Comparison of ENCODE assay signal across 19 cellular contexts in genomic region chr19:20472854-20473253, GRCh38.
"Had no signal": no experiment of that assay in that cellular context is flagged by ENCODE, and none has a peak within 500 bp of the region (broad histone marks: within the 10 kb centered on the region; RNA-seq: fewer than 3 reads in every experiment).

No MANE protein-coding gene starts in this region.

- H3K27ac ChIP-seq: ascending aorta, colonic mucosa, left lung, sigmoid colon, spleen, thoracic aorta had no signal

- H3K4me3 ChIP-seq: ascending aorta, colonic mucosa, left lung, sigmoid colon, spleen, thoracic aorta had no signal

- H3K36me3 ChIP-seq: ascending aorta, colonic mucosa, left lung, sigmoid colon, spleen, thoracic aorta had no signal

- H3K27me3 ChIP-seq: ascending aorta, colonic mucosa, left lung, sigmoid colon, spleen had no signal

- ATAC-seq: left lung; stimulated activated memory B cell treated with anti-CD40 and anti-IgM and Interleukin-4, amounts not matched to agents 10 μg/mL and 1 μg/mL and 100 μg/mL, for 72 hours had no signal

- DNase-seq: activated CD4-positive, alpha-beta T cell treated with anti-CD3 and anti-CD28 coated beads, Interleukin-2, amount 50 U/mL, for 1 hour; activated CD4-positive, CD25-positive, alpha-beta regulatory T cell treated with anti-CD3 and anti-CD28 coated beads, Interleukin-2, amount 50 U/mL, for 72 hours; activated CD8-positive, alpha-beta memory T cell treated with anti-CD3 and anti-CD28 coated beads for 24 hours; activated CD8-positive, alpha-beta memory T cell treated with anti-CD3 and anti-CD28 coated beads, Interleukin-2, amount 50 U/mL, for 48 hours; activated effector memory CD4-positive, alpha-beta T cell treated with anti-CD3 and anti-CD28 coated beads, Interleukin-2, amount 50 U/mL, for 16 hours; activated naive CD4-positive, alpha-beta T cell treated with anti-CD3 and anti-CD28 coated beads, Interleukin-2, amount 50 U/mL, for 16 hours; activated T-cell treated with anti-CD3 and anti-CD28 coated beads, Interleukin-2, amount 50 U/mL, for 48 hours; colonic mucosa; hypothalamus; left lung; nephron progenitor cell; occipital lobe; posterior cingulate gyrus; sigmoid colon; spleen; stimulated activated CD4-positive, alpha-beta T cell treated with anti-CD3 and anti-CD28 coated beads, Interleukin-4, amount 100 ng/mL, for 4 hours had no signal

- H3K4me1 ChIP-seq: ascending aorta, colonic mucosa, left lung, sigmoid colon, spleen had no signal

- H3K9me3 ChIP-seq: ascending aorta, colonic mucosa, thoracic aorta had no signal
